12 cellular contexts compared by ENCODE assay signal in genomic region chr4:147076179-147076578, GRCh38.
"Had no signal": no experiment of that assay in that cellular context is flagged by ENCODE, and none has a peak within 500 bp of the region (broad histone marks: within the 10 kb centered on the region; RNA-seq: fewer than 3 reads in every experiment).

No MANE protein-coding gene starts in this region.

- DNase-seq: activated CD4-positive, alpha-beta T cell treated with anti-CD3 and anti-CD28 coated beads, Interleukin-2, amount 50 U/mL, for 4 hours; activated naive CD4-positive, alpha-beta T cell treated with Interleukin-2 at 50 U/mL for 16 hours; activated T-cell treated with anti-CD3 and anti-CD28 coated beads for 4 hours; anterior cingulate cortex; dermis blood vessel endothelial cell; effector memory CD8-positive, alpha-beta T cell; right lobe of liver had no signal

- H3K27ac ChIP-seq: epithelial cell of prostate, gastroesophageal sphincter, prostate gland, right lobe of liver, suprapubic skin had no signal

- H3K4me1 ChIP-seq: prostate gland, right lobe of liver had no signal

- H3K4me3 ChIP-seq: gastroesophageal sphincter, prostate gland, right lobe of liver, suprapubic skin had no signal

- ATAC-seq: activated CD4-positive, CD25-positive, alpha-beta regulatory T cell treated with anti-CD3 and anti-CD28 coated beads, Interleukin-2, amount 50 U/mL, for 24 hours; effector memory CD8-positive, alpha-beta T cell; gastroesophageal sphincter; right lobe of liver had no signal

- H3K27me3 ChIP-seq: gastroesophageal sphincter, right lobe of liver, suprapubic skin had no signal

- H3K36me3 ChIP-seq: gastroesophageal sphincter, prostate gland, right lobe of liver, suprapubic skin had no signal

- H3K9me3 ChIP-seq: gastroesophageal sphincter, prostate gland, right lobe of liver had no signal
